15 cellular contexts compared by ENCODE assay signal in the genomic region with DNA sequence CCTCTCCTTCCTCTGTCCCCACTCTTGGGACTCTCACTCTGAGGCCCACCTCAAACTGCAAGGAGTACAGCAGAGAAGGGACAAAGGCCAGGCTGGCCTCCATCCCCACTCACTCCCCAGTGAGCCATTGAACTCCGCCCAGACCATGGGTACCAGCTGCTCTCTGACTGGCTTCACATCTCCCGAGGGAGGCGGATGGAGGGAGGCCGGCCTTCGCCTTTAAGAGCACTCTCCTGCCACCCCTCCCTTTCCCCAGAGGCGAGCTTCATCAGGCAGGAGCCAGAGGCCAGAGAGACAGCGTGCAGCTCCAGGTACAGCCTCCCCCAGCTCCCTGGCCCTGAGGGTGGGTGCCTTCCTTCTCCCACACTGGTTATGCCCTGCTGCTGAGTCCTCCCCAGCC. TPM values are rescaled to one million over a fixed set of nuclear protein-coding genes. Genes with fewer than 3 reads are reported as not detected.
A peak's percentile ranks its signal among the peaks of the same experiment; 100 is the strongest.
DNase-seq lines count a peak whose midpoint lies in the region; ATAC-seq and TF ChIP-seq lines count a peak whose summit lies in the region.
"Had no signal": no experiment of that assay in that cellular context is flagged by ENCODE, and none has a peak within 500 bp of the region (broad histone marks: within the 10 kb centered on the region; RNA-seq: fewer than 3 reads in every experiment).

No MANE protein-coding gene starts in this region.

- peaks cover 0 to 65% (median 44%) of the 10 kb centered on the region in 4 donors for H3K4me1 ChIP-seq in sigmoid colon
- H3K4me1 ChIP-seq: HAP-1 had no signal

- no peaks in the 10 kb centered on the region for H3K27me3 ChIP-seq in sigmoid colon
- H3K27me3 ChIP-seq: SJSA1 had no signal

- WGBS in sigmoid colon, 2 donors = 89 to 91% methylated on average over 7 of the region's 7 CpGs

- no peak for TF ChIP-seq CTCF in sigmoid colon (IDR thresholded peaks at IDR 0.05)

- no peak overlapping the region for H3K4me3 ChIP-seq in sigmoid colon
- H3K4me3 ChIP-seq: GM12878, HAP-1, SJSA1, smooth muscle cell had no signal

- DNase-seq in DMS153 treated with DMSO at 0.1 percent for 48 hours (lab: John Stamatoyannopoulos, UW; ENCODE audit: unreplicated experiment) (peak; percentile 35), hypothalamus (lab: John Stamatoyannopoulos, UW) (peak in 30 of 51 donors; percentile 6 to 77 (median 50)), sigmoid colon (no peak), SKM-1 (lab: John Stamatoyannopoulos, UW; ENCODE audit: unreplicated experiment) (no peak)
- DNase-seq: amniotic stem cell, natural killer cell had no signal

- no peaks in the 10 kb centered on the region for H3K36me3 ChIP-seq in sigmoid colon
- H3K36me3 ChIP-seq: HAP-1, SJSA1 had no signal

- no peak for TF ChIP-seq POLR2A in sigmoid colon (IDR thresholded peaks at IDR 0.05)

- H3K9me3 ChIP-seq in sigmoid colon = no peaks in the 10 kb centered on the region
- H3K9me3 ChIP-seq: HAP-1, SJSA1 had no signal

- intact Hi-C loops in sigmoid colon (cut with DNase I) = loop anchor here (5.0 kb wide), 2 partner anchors 144 to 264 kb away; a partner anchor contains a TSS

- H3K27ac ChIP-seq in angular gyrus (ENCODE audit: low read depth, low read length) (peak overlapping the region; percentile 98), sigmoid colon (peak overlapping the region; percentile 87 to 96 (median 92))
- H3K27ac ChIP-seq: SJSA1 had no signal

- no peak for TF ChIP-seq EP300 in sigmoid colon (IDR thresholded peaks at IDR 0.05)

- ATAC-seq in GM18861 (IDR thresholded peaks at IDR 0.05; ENCODE audit: unreplicated experiment) (no peak), HG02885 (IDR thresholded peaks at IDR 0.05; ENCODE audit: poor library complexity, unreplicated experiment) (no peak)
- ATAC-seq: esophagus mucosa, GM12878, natural killer cell had no signal

RNA-seq across cellular contexts. Expression of a gene that starts 1.8 kb away (rescaled TPM):
- total RNA-seq in sigmoid colon = 10 to 100 TPM; 13.2 to 42.1 (median 22.4) TPM
- polyA plus RNA-seq in sigmoid colon = 1 to 10 TPM; 1.2 to 1.9 (median 1.8) TPM
- polyA plus RNA-seq: CD14-positive monocyte had no signal

RNA-seq across cellular contexts. Expression of a gene that starts 12.2 kb away (rescaled TPM):
- total RNA-seq in sigmoid colon = not detected
- under 1 TPM in 1 of 3 donors, not detected in 2; 0.04 TPM for polyA plus RNA-seq in sigmoid colon
- total RNA-seq: esophagus mucosa, GM12878, natural killer cell, SJSA1, smooth muscle cell had no signal
- polyA plus RNA-seq: CD14-positive monocyte, GM12878, smooth muscle cell had no signal

Comparison
In these comparisons a context has a peak if more than half of its experiments do, and no peak if none do; other contexts are left out.
1. DNase-seq: peak in DMS153 treated with DMSO at 0.1 percent for 48 hours (single experiment) and hypothalamus (30 of 51); none in sigmoid colon (single experiment) and SKM-1 (single experiment).